27 cellular contexts compared by ENCODE assay signal in genomic region chr13:29815336-29815735, GRCh38.
"Had no signal": no experiment of that assay in that cellular context is flagged by ENCODE, and none has a peak within 500 bp of the region (broad histone marks: within the 10 kb centered on the region; RNA-seq: fewer than 3 reads in every experiment).

No MANE protein-coding gene starts in this region.

- FAIRE-seq: endometrium had no signal

- H3K9me3 ChIP-seq: esophagus squamous epithelium, gastrocnemius medialis, left lung, lower lobe of right lung, mucosa of descending colon had no signal

- H3K36me3 ChIP-seq: esophagus squamous epithelium, gastrocnemius medialis, heart left ventricle, left lung, lower lobe of right lung had no signal

- DNase-seq: cortex of kidney; effector CD8-positive, alpha-beta T cell; effector memory CD8-positive, alpha-beta T cell; endodermal cell; erythroblast; esophagus squamous epithelium; foreskin fibroblast; foreskin melanocyte; gastrocnemius medialis; heart left ventricle; hypothalamus; immature natural killer cell; islet precursor cell; left cardiac atrium; left lung; left ventricle myocardium superior; lower lobe of right lung; mesenchymal stem cell; mucosa of descending colon; naive B cell; naive thymus-derived CD8-positive, alpha-beta T cell had no signal

- H3K27ac Mint-ChIP-seq: dendritic cell treated with granulocyte-macrophage colony-stimulating factor and Interleukin-4, amounts not matched to agents 40 ng/mL and 50 ng/mL, for 4 days; effector memory CD8-positive, alpha-beta T cell; endodermal cell; mesothelial cell of epicardium; naive thymus-derived CD8-positive, alpha-beta T cell had no signal

- H3K4me3 ChIP-seq: esophagus squamous epithelium, gastrocnemius medialis, heart left ventricle, hepatocyte, left lung, lower lobe of right lung, mucosa of descending colon had no signal

- H3K4me2 ChIP-seq: hepatocyte had no signal

- H3K9me3 Mint-ChIP-seq: dendritic cell treated with granulocyte-macrophage colony-stimulating factor and Interleukin-4, amounts not matched to agents 40 ng/mL and 50 ng/mL, for 4 days; effector memory CD8-positive, alpha-beta T cell; endodermal cell; immature natural killer cell; mesothelial cell of epicardium; naive B cell had no signal

- H3K27ac ChIP-seq: epithelial cell of prostate, esophagus squamous epithelium, gastrocnemius medialis, heart left ventricle, hepatocyte, left lung, lower lobe of right lung had no signal

- ATAC-seq: effector memory CD8-positive, alpha-beta T cell; esophagus mucosa; gastrocnemius medialis; heart left ventricle; left cardiac atrium; left lung; left ventricle myocardium superior; lower lobe of right lung; mucosa of descending colon; naive thymus-derived CD8-positive, alpha-beta T cell had no signal

- H2AFZ ChIP-seq: hepatocyte had no signal

- H3K27me3 ChIP-seq: esophagus squamous epithelium, gastrocnemius medialis, heart left ventricle, hepatocyte, left lung had no signal

- H3K27me3 Mint-ChIP-seq: dendritic cell treated with granulocyte-macrophage colony-stimulating factor and Interleukin-4, amounts not matched to agents 40 ng/mL and 50 ng/mL, for 4 days; effector memory CD8-positive, alpha-beta T cell; naive B cell; naive thymus-derived CD8-positive, alpha-beta T cell had no signal

- H3K36me3 Mint-ChIP-seq: mesothelial cell of epicardium, naive B cell had no signal

- H3K4me3 Mint-ChIP-seq: dendritic cell treated with granulocyte-macrophage colony-stimulating factor and Interleukin-4, amounts not matched to agents 40 ng/mL and 50 ng/mL, for 4 days; effector memory CD8-positive, alpha-beta T cell; endodermal cell; immature natural killer cell; mesothelial cell of epicardium; naive B cell; naive thymus-derived CD8-positive, alpha-beta T cell had no signal
